ENCODE assay signal across 30 cellular contexts in the genomic region with DNA sequence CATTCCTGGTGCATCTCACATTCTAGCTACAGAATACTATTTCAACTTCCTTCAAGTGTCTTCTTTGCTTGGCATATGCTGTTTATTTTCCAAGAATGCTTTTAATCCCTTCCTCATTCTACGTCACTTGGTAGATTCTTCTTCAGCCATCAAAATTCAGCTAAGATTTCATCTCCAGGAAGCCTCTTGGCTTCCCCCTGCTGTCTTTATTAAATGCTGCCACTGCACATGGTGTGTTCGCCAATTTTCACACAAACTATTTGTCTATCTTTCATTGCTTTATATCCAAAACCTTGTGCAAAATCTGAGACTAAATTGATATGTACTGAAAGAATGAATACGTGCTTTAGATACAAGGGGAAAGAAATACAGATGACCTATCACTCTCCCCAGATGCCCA.
A peak's percentile ranks its signal among the peaks of the same experiment; 100 is the strongest.
DNase-seq lines count a peak whose midpoint lies in the region; TF ChIP-seq lines count a peak whose summit lies in the region.
"Had no signal": no experiment of that assay in that cellular context is flagged by ENCODE, and none has a peak within 500 bp of the region (broad histone marks: within the 10 kb centered on the region; RNA-seq: fewer than 3 reads in every experiment).

No MANE protein-coding gene starts in this region.

- peak; percentile 12; the same call in 1 of the 2 replicates for TF ChIP-seq CTCF in BJ (IDR thresholded peaks at IDR 0.05; ENCODE audit: insufficient read depth, low read depth, low read length)
- peak; percentile 26; the same call in 1 of the 2 replicates for TF ChIP-seq CTCF in LNCAP (IDR thresholded peaks at IDR 0.05)
- peak; percentile 58 for TF ChIP-seq CTCF in chondrocyte (IDR thresholded peaks at IDR 0.05)
- peak; percentile 44 for TF ChIP-seq CTCF in osteoblast (IDR thresholded peaks at IDR 0.05; ENCODE audit: extremely low read depth, low read depth, low read length)

- POLR2A ChIA-PET in BJ (lab: Charles Lee) = no interaction called here

- no peaks in the 10 kb centered on the region for H4K20me1 ChIP-seq in osteoblast (ENCODE audit: insufficient read depth, low read length)

- no peak overlapping the region for H2AFZ ChIP-seq in osteoblast (ENCODE audit: low read length)

- no peaks in the 10 kb centered on the region for H3K79me2 ChIP-seq in osteoblast (ENCODE audit: insufficient read depth, low read length)

- H3K4me2 ChIP-seq in osteoblast (ENCODE audit: insufficient read depth, low read length) = no peak overlapping the region

- H3K9me3 ChIP-seq in osteoblast (ENCODE audit: low read depth, low read length) = no peaks in the 10 kb centered on the region
- H3K9me3 ChIP-seq in SJCRH30 (replicated peaks) = peaks cover 1% of the 10 kb centered on the region; the same call in 1 of the 2 replicates
- H3K9me3 ChIP-seq: left lung, prostate gland, thyroid gland, uterus had no signal

- CTCF ChIA-PET in BJ (lab: Yijun Ruan, JAX) = interaction anchor here (0.9 kb wide), 1 partner anchor 11 kb away, joined by 3 read pairs; no protein-coding TSS in a partner anchor

- H3K4me3 ChIP-seq in BJ (ENCODE audit: low read depth, low read length) (no peak overlapping the region), osteoblast (ENCODE audit: insufficient read depth, low read length) (no peak overlapping the region), SJCRH30 (no peak overlapping the region)
- H3K4me3 ChIP-seq: coronary artery, left lung, prostate gland, sigmoid colon, thyroid gland, uterus had no signal

- H3K4me1 ChIP-seq in osteoblast (ENCODE audit: insufficient read depth, low read length) (no peaks in the 10 kb centered on the region), SJCRH30 (peaks cover 6% of the 10 kb centered on the region)
- H3K4me1 ChIP-seq: left lung, prostate gland, sigmoid colon, thyroid gland, uterus had no signal

- H3K27me3 ChIP-seq in BJ (ENCODE audit: control insufficient read depth, insufficient read depth, low read length) (no peaks in the 10 kb centered on the region), osteoblast (ENCODE audit: insufficient read depth, low read length) (no peaks in the 10 kb centered on the region), SJCRH30 (no peaks in the 10 kb centered on the region)
- H3K27me3 ChIP-seq: left lung, sigmoid colon, thyroid gland, uterus had no signal

- H3K9me3 Mint-ChIP-seq in chondrocyte (ENCODE audit: low read depth) = peaks cover 10% of the 10 kb centered on the region
- H3K9me3 Mint-ChIP-seq: activated naive CD4-positive, alpha-beta T cell treated with anti-CD3 and anti-CD28 coated beads, Interleukin-2, amount 10 ng/mL, durations not matched to agents 7 days and 5 days had no signal

- DNase-seq in BJ (ENCODE audit: low read depth) (no peak), chondrocyte (ENCODE audit: low spot score) (no peak), osteoblast (ENCODE audit: insufficient read length, low spot score, missing footprints) (no peak), RKO (ENCODE audit: low spot score) (no peak), SJCRH30 (no peak)
- no peak for DNase-seq in stimulated activated CD4-positive, alpha-beta T cell treated with anti-CD3 and anti-CD28 coated beads, Interleukin-15, amount 100 ng/mL, for 24 hours
- DNase-seq: activated CD4-positive, alpha-beta memory T cell treated with anti-CD3 and anti-CD28 coated beads, Interleukin-2, amount 10 ng/mL, durations not matched to agents 7 days and 5 days; activated CD8-positive, alpha-beta memory T cell treated with anti-CD3 and anti-CD28 coated beads, Interleukin-2, amount 50 U/mL, for 48 hours; activated naive CD4-positive, alpha-beta T cell treated with anti-CD3 and anti-CD28 coated beads, Interleukin-2, amount 10 ng/mL, durations not matched to agents 7 days and 5 days; DMS79; effector memory CD4-positive, alpha-beta T cell; GDM1; glutamatergic neuron; islet precursor cell; left lung; NCI-H1092; NCI-H1694; NCI-H2171 treated with DMSO at 0.1 percent for 48 hours; NCI-H510A; sigmoid colon; stimulated activated CD4-positive, alpha-beta T cell treated with anti-CD3 and anti-CD28 coated beads, Interleukin-4, amount 100 ng/mL, for 24 hours; T-helper 2 cell; thyroid gland; uterus had no signal

- H3K27ac ChIP-seq in osteoblast (ENCODE audit: low read depth, low read length) = no peak overlapping the region
- no peak overlapping the region for H3K27ac ChIP-seq in SJCRH30
- H3K27ac ChIP-seq: coronary artery, epithelial cell of prostate, left lung, prostate gland, sigmoid colon, thyroid gland, uterus had no signal

- no peak overlapping the region for H3K4me3 Mint-ChIP-seq in chondrocyte (ENCODE audit: unreplicated experiment)
- H3K4me3 Mint-ChIP-seq: activated CD4-positive, alpha-beta memory T cell treated with anti-CD3 and anti-CD28 coated beads, Interleukin-2, amount 10 ng/mL, durations not matched to agents 7 days and 5 days; activated naive CD4-positive, alpha-beta T cell treated with anti-CD3 and anti-CD28 coated beads, Interleukin-2, amount 10 ng/mL, durations not matched to agents 7 days and 5 days; activated T-helper 17 cell treated with anti-CD3 and anti-CD28 coated beads, Interleukin-2, amount 50 U/mL, for 72 hours; memory B cell had no signal

- H3K4me1 Mint-ChIP-seq in chondrocyte (ENCODE audit: low read depth) = peaks cover 10% of the 10 kb centered on the region
- H3K4me1 Mint-ChIP-seq: activated CD4-positive, alpha-beta memory T cell treated with anti-CD3 and anti-CD28 coated beads, Interleukin-2, amount 10 ng/mL, durations not matched to agents 7 days and 5 days; activated naive CD4-positive, alpha-beta T cell treated with anti-CD3 and anti-CD28 coated beads, Interleukin-2, amount 10 ng/mL, durations not matched to agents 7 days and 5 days; activated T-helper 17 cell treated with anti-CD3 and anti-CD28 coated beads, Interleukin-2, amount 50 U/mL, for 72 hours; memory B cell had no signal

- no peaks in the 10 kb centered on the region for H3K27me3 Mint-ChIP-seq in chondrocyte (ENCODE audit: low read depth)
- H3K27me3 Mint-ChIP-seq: activated CD4-positive, alpha-beta memory T cell treated with anti-CD3 and anti-CD28 coated beads, Interleukin-2, amount 10 ng/mL, durations not matched to agents 7 days and 5 days; activated naive CD4-positive, alpha-beta T cell treated with anti-CD3 and anti-CD28 coated beads, Interleukin-2, amount 10 ng/mL, durations not matched to agents 7 days and 5 days; activated T-helper 17 cell treated with anti-CD3 and anti-CD28 coated beads, Interleukin-2, amount 50 U/mL, for 72 hours had no signal

- H3K36me3 ChIP-seq in BJ (ENCODE audit: control insufficient read depth, insufficient read depth, low read length) (no peaks in the 10 kb centered on the region), osteoblast (ENCODE audit: insufficient read depth, low read length) (no peaks in the 10 kb centered on the region), SJCRH30 (no peaks in the 10 kb centered on the region)
- H3K36me3 ChIP-seq: left lung, prostate gland, sigmoid colon, thyroid gland, uterus had no signal

- H3K27ac Mint-ChIP-seq in chondrocyte (ENCODE audit: unreplicated experiment) = no peak overlapping the region
- H3K27ac Mint-ChIP-seq: activated CD4-positive, alpha-beta memory T cell treated with anti-CD3 and anti-CD28 coated beads, Interleukin-2, amount 10 ng/mL, durations not matched to agents 7 days and 5 days; activated naive CD4-positive, alpha-beta T cell treated with anti-CD3 and anti-CD28 coated beads, Interleukin-2, amount 10 ng/mL, durations not matched to agents 7 days and 5 days; activated T-helper 17 cell treated with anti-CD3 and anti-CD28 coated beads, Interleukin-2, amount 50 U/mL, for 72 hours; memory B cell had no signal

- H3K36me3 Mint-ChIP-seq in chondrocyte (ENCODE audit: low read depth) = no peaks in the 10 kb centered on the region
- H3K36me3 Mint-ChIP-seq: activated naive CD4-positive, alpha-beta T cell treated with anti-CD3 and anti-CD28 coated beads, Interleukin-2, amount 10 ng/mL, durations not matched to agents 7 days and 5 days; memory B cell had no signal
